ENCODE assay signal across 22 cellular contexts in genomic region chr18:49708674-49709580, GRCh38.
"Had no signal": no experiment of that assay in that cellular context is flagged by ENCODE, and none has a peak within 500 bp of the region (broad histone marks: within the 10 kb centered on the region; RNA-seq: fewer than 3 reads in every experiment).

No MANE protein-coding gene starts in this region.

- H3K27ac Mint-ChIP-seq: activated CD8-positive, alpha-beta T cell treated with anti-CD3 and anti-CD28 coated beads, Interleukin-2, amount 10 ng/mL, durations not matched to agents 7 days and 5 days; activated naive CD4-positive, alpha-beta T cell treated with anti-CD3 and anti-CD28 coated beads, Interleukin-2, amount 50 U/mL, for 24 hours; memory B cell had no signal

- DNase-seq: activated CD4-positive, alpha-beta T cell treated with anti-CD3 and anti-CD28 coated beads, Interleukin-2, amount 50 U/mL, for 1 hour; activated CD4-positive, CD25-positive, alpha-beta regulatory T cell treated with anti-CD3 and anti-CD28 coated beads, Interleukin-2, amount 50 U/mL, for 72 hours; activated CD8-positive, alpha-beta T cell treated with anti-CD3 and anti-CD28 coated beads, Interleukin-2, amount 10 ng/mL, durations not matched to agents 7 days and 5 days; activated gamma-delta T cell treated with Interleukin-2 at 50 U/mL for 16 hours; anterior cingulate cortex; body of pancreas; foreskin keratinocyte; glutamatergic neuron; hippocampal formation; left cardiac atrium; posterior cingulate gyrus; spleen; stimulated activated CD4-positive, alpha-beta T cell treated with anti-CD3 and anti-CD28 coated beads, Interleukin-4, amount 100 ng/mL, for 1 hour; stimulated activated naive CD4-positive, alpha-beta T cell; T-helper 9 cell; testis; trophoblast cell; uterus had no signal

- H3K36me3 ChIP-seq: cardiac muscle cell, spleen, uterus had no signal

- H3K4me1 Mint-ChIP-seq: activated naive CD4-positive, alpha-beta T cell treated with anti-CD3 and anti-CD28 coated beads, Interleukin-2, amount 50 U/mL, for 24 hours; memory B cell; neural crest cell had no signal

- H3K4me3 ChIP-seq: body of pancreas, cardiac muscle cell, spleen, testis, uterus had no signal

- ATAC-seq: activated CD8-positive, alpha-beta T cell treated with anti-CD3 and anti-CD28 coated beads, Interleukin-2, amount 10 ng/mL, durations not matched to agents 7 days and 5 days; body of pancreas; foreskin keratinocyte; left cardiac atrium had no signal

- H3K4me1 ChIP-seq: body of pancreas, foreskin keratinocyte, spleen, testis, uterus had no signal

- H3K9me3 Mint-ChIP-seq: activated naive CD4-positive, alpha-beta T cell treated with anti-CD3 and anti-CD28 coated beads, Interleukin-2, amount 50 U/mL, for 24 hours; memory B cell; neural crest cell had no signal

- H3K9me3 ChIP-seq: body of pancreas, spleen, testis, uterus had no signal

- H3K4me3 Mint-ChIP-seq: activated CD8-positive, alpha-beta T cell treated with anti-CD3 and anti-CD28 coated beads, Interleukin-2, amount 10 ng/mL, durations not matched to agents 7 days and 5 days; activated naive CD4-positive, alpha-beta T cell treated with anti-CD3 and anti-CD28 coated beads, Interleukin-2, amount 50 U/mL, for 24 hours; memory B cell; neural crest cell had no signal

- H3K36me3 Mint-ChIP-seq: memory B cell had no signal

- H3K27me3 ChIP-seq: body of pancreas, cardiac muscle cell, testis, uterus had no signal
